8 cellular contexts compared by ENCODE assay signal in the genomic region with DNA sequence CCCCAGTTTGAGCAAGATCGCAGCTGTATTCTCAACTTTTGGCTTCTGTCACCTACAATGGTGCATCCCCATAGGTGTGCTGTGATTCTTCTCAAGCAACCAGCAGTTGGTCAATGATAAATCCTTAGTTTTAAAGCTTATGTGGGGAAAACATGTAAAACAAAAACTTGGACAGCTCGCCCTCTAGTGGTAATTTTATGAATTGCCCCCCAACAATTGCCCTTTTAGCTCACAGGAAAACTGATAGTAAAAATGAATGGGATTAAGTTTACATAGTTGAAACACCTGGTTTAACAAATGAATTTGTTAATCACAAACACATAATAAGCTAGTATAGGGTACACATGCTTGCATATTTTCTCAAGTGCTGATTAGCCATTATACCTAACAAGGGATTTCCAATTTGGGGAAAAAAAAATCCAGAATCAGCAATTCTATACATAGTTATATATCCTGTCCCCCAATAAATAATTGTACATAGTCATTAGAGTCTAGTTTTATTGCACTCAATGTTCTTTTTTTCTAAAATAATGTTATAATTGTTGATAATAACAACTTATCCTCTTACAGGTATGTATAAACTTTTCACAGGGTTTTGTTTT. TPM values are rescaled to one million over a fixed set of nuclear protein-coding genes. Genes with fewer than 3 reads are reported as not detected.
DNase-seq lines count a peak whose midpoint lies in the region; ATAC-seq lines count a peak whose summit lies in the region.

No MANE protein-coding gene starts in this region.

- ATAC-seq in GM19395 (IDR thresholded peaks at IDR 0.05; ENCODE audit: unreplicated experiment) (no peak), T-helper 17 cell (no peak)

- H3K36me3 Mint-ChIP-seq in T-helper 17 cell (ENCODE audit: low read depth) = no peaks in the 10 kb centered on the region

- H3K27ac Mint-ChIP-seq in T-helper 17 cell = no peak overlapping the region

- H3K9me3 ChIP-seq in T-helper 17 cell (ENCODE audit: control insufficient read depth, low read length, poor library complexity, severe bottlenecking) = no peaks in the 10 kb centered on the region

- no peaks in the 10 kb centered on the region for H3K27me3 Mint-ChIP-seq in T-helper 17 cell

- no peak overlapping the region for H3K4me3 Mint-ChIP-seq in T-helper 17 cell

- H3K4me1 Mint-ChIP-seq in T-helper 17 cell = no peaks in the 10 kb centered on the region

- peak; percentile 0 for DNase-seq in NCI-H345 treated with DMSO at 0.1 percent for 48 hours (lab: John Stamatoyannopoulos, UW; ENCODE audit: unreplicated experiment)
- DNase-seq in NCI-H345 (lab: John Stamatoyannopoulos, UW) = no peak
- peak; percentile 16 for DNase-seq in HK-2 (ENCODE audit: unreplicated experiment)
- peak; percentile 15 for DNase-seq in amniotic epithelial cell (ENCODE audit: low read depth)
- peak; percentile 52 for DNase-seq in kidney tubule cell (ENCODE audit: low spot score)
- DNase-seq in T-helper 17 cell = no peak
- no peak for DNase-seq in NCI-H2171 treated with DMSO at 0.1 percent for 48 hours (lab: John Stamatoyannopoulos, UW)

RNA-seq across cellular contexts. Expression of gene TEX13A, which starts 30.1 kb away (rescaled TPM):
- total RNA-seq in T-helper 17 cell = not detected

Comparison
In these comparisons a context has a peak if more than half of its experiments do, and no peak if none do; other contexts are left out.
1. DNase-seq: peak in NCI-H345 treated with DMSO at 0.1 percent for 48 hours (single experiment), HK-2 (single experiment), amniotic epithelial cell (single experiment) and kidney tubule cell (single experiment); none in NCI-H345 (single experiment), T-helper 17 cell (0 of 3) and NCI-H2171 treated with DMSO at 0.1 percent for 48 hours (single experiment).